8 cellular contexts compared by ENCODE assay signal in the genomic region with DNA sequence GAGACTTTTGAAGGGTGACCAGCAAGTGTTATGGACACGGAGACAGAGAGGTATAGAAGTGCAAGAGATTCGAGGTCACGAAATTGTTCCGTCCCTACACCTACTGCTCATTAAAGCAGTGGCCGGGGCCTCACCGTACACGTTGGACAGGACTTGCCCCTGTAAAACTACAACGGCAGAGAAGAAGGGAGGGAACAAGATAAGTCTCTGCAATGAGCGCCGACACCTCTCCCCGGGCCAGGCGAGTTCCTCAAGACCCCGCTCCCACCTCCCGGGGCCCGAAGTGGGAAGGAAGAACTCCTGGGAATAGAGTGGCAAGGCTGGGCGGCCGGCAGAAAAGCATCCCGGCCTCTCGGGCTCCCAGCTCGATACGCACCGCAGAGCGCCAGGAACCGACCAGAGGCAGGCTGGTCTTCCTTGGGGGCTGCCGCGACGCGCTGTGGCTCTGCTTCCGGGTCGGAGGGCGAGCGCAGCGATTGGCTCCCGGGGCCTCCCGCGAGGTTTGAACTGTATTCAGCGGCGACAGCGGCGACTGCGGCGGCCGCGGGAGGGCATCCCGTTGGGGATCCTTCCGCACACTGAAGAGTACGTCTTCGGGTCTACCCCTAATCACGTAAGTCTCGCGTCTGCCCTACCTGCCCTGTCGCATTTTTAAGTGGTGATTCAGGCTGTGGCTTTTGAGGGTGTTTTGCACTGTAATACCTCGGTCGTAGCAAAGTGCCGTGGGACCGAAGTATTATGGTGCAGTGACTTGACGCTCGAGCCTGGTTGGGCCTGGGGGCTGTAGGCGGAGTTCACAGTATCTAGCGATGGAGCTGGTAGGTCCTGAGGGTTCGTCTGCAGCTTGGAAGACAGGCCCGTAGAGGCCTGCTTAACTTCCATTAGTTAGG. TPM values are rescaled to one million over a fixed set of nuclear protein-coding genes. Genes with fewer than 3 reads are reported as not detected.
DNase-seq lines count a peak whose midpoint lies in the region; ATAC-seq, FAIRE-seq and TF ChIP-seq lines count a peak whose summit lies in the region.

TSS of gene NUP37 (minus strand) at position 441 of the 890 bp plus-strand sequence. CDS start 1,596 bp downstream, outside the sequence.
A gene with protein sequence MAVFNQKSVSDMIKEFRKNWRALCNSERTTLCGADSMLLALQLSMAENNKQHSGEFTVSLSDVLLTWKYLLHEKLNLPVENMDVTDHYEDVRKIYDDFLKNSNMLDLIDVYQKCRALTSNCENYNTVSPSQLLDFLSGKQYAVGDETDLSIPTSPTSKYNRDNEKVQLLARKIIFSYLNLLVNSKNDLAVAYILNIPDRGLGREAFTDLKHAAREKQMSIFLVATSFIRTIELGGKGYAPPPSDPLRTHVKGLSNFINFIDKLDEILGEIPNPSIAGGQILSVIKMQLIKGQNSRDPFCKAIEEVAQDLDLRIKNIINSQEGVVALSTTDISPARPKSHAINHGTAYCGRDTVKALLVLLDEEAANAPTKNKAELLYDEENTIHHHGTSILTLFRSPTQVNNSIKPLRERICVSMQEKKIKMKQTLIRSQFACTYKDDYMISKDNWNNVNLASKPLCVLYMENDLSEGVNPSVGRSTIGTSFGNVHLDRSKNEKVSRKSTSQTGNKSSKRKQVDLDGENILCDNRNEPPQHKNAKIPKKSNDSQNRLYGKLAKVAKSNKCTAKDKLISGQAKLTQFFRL (plus strand): TSS at position 510 of the 890 bp plus-strand sequence. CDS start 3,706 bp downstream, outside the sequence.

- no peak within 1 kb of the TSS for H3K14ac ChIP-seq in H1 (ENCODE audit: insufficient read length)

- H4K91ac ChIP-seq in H1 (replicated peaks; ENCODE audit: insufficient read length, low read length): peak within 1 kb of the TSS; percentile 84

- peak within 1 kb of the TSS; percentile 97 for H4K8ac ChIP-seq in H1 (ENCODE audit: extremely low read depth, insufficient read depth, low read length)

- H3K23ac ChIP-seq in H1 (ENCODE audit: insufficient read length): no peak within 1 kb of the TSS

- POLR2A ChIA-PET in activated CD8-positive, alpha-beta memory T cell treated with anti-CD3 and anti-CD28 coated beads for 36 hours (lab: Charles Lee): no interaction called here
- POLR2A ChIA-PET in H1 (lab: Charles Lee; ENCODE audit: partially characterized antibody): interaction anchor here (0.6 to 1.9 kb wide), 5 partner anchors 10 to 230 kb away, joined by 3 to 5 read pairs (median 3); no protein-coding TSS in a partner anchor

- H3K9ac ChIP-seq in H1 (replicated peaks in 1 of 4; ENCODE audit: extremely low read depth in 1 of 4, low read depth in 3 of 4, low read length in 3 of 4): peak within 1 kb of the TSS; percentile 82 to 95 (median 90)

- H3K27ac Mint-ChIP-seq in memory B cell: peak within 1 kb of the TSS; percentile 90

- H3K9me3 Mint-ChIP-seq in memory B cell: no peaks in the 10 kb centered on the region

- WGBS in H1 (ENCODE audit: extremely low coverage in 1 of 2, insufficient coverage in 1 of 2, insufficient read length in 1 of 2, insufficient replicate concordance in 2 of 2, low coverage in 1 of 2, low lambda C conversion rate in 2 of 2, missing lambda C conversion rate in 1 of 2), 2 experiments: 1% methylated on average over 55 of the region's 62 CpGs; no CpG with 5 or more reads in 1 of the 2 experiments

- FAIRE-seq in H1 (lab: Jason Lieb, UNC): no peak

- H3K4me1 ChIP-seq in H1 (replicated peaks in 1 of 4; ENCODE audit: control insufficient read depth in 3 of 4, insufficient read depth in 4 of 4, low read length in 3 of 4): peaks cover 0 to 4% (median 3%) of the 10 kb centered on the region in 4 experiments; a peak in 3 of 7 replicates

- peak within 1 kb of the TSS; percentile 89 for H4K5ac ChIP-seq in H1 (ENCODE audit: insufficient read length, low read depth, low read length)

- H3K27ac ChIP-seq in H1 (ENCODE audit: low read depth, low read length): peak within 1 kb of the TSS; percentile 85

- H3K4me1 Mint-ChIP-seq in memory B cell: peaks cover 15% of the 10 kb centered on the region

- H3K4me3 ChIP-seq in H1 (ENCODE audit: extremely low read depth in 1 of 4, insufficient read depth in 2 of 4, low read depth in 3 of 4, low read length in 4 of 4): peak within 1 kb of the TSS; percentile 74 to 99 (median 82)

- H3K79me2 ChIP-seq in H1 (ENCODE audit: control insufficient read depth in 1 of 2, insufficient read depth in 2 of 2, low read length in 2 of 2): peaks cover 5 to 52% of the 10 kb centered on the region in 2 experiments

- H2AK5ac ChIP-seq in H1 (ENCODE audit: low read depth, low read length): no peak within 1 kb of the TSS; the same call in 1 of the 2 replicates

- peaks cover 2 to 28% (median 7%) of the 10 kb centered on the region in 4 experiments; a peak in 6 of 8 replicates for H3K36me3 ChIP-seq in H1 (ENCODE audit: control insufficient read depth in 2 of 4, insufficient read depth in 4 of 4, low read length in 3 of 4)

- peak within 1 kb of the TSS; percentile 72 for H2BK5ac ChIP-seq in H1 (ENCODE audit: low read depth, low read length)

- TF ChIP-seq EP300 in H1 (IDR thresholded peaks at IDR 0.05; ENCODE audit: borderline replicate concordance in 1 of 2, low read depth in 2 of 2, low read length in 2 of 2): peak in 1 of 2 experiments; percentile 68; a peak in 1 of 3 replicates

- no peak for TF ChIP-seq RAD21 in H1 (IDR thresholded peaks at IDR 0.05 in 1 of 2, conservative IDR thresholded peaks at IDR 0.05 in 1 of 2; ENCODE audit: low read depth in 2 of 2, low read length in 2 of 2)

- no peak for TF ChIP-seq CTCF in H1 (IDR thresholded peaks at IDR 0.05; ENCODE audit: control extremely low read depth in 1 of 3, insufficient read depth in 1 of 3, low read depth in 1 of 3, low read length in 3 of 3)

- peak within 1 kb of the TSS; percentile 99 for H2AFZ ChIP-seq in H1 (ENCODE audit: low read length)

- CTCF ChIA-PET in activated CD8-positive, alpha-beta memory T cell treated with anti-CD3 and anti-CD28 coated beads for 36 hours (lab: Charles Lee): interaction anchor here (1.9 kb wide), 1 partner anchor 24 kb away, joined by 6 read pairs; no protein-coding TSS in a partner anchor
- CTCF ChIA-PET in H1 (lab: Charles Lee; ENCODE audit: partially characterized antibody): interaction anchor here (0.8 kb wide), 1 partner anchor 291 kb away, joined by 3 read pairs; no protein-coding TSS in a partner anchor

- H3K9me3 ChIP-seq in H1 (ENCODE audit: insufficient read depth in 2 of 2, low read depth in 1 of 2, low read length in 1 of 2): no peaks in the 10 kb centered on the region

- no peaks in the 10 kb centered on the region for H3K27me3 Mint-ChIP-seq in memory B cell

- peak within 1 kb of the TSS; percentile 52 for H3K56ac ChIP-seq in H1 (replicated peaks; ENCODE audit: insufficient read length, low read depth, low read length)

- H3K79me1 ChIP-seq in H1 (ENCODE audit: low read depth, low read length): 0 out of 2 replicates have a peak, but pooled peaks cover 4% of the 10 kb centered on the region

- H3K18ac ChIP-seq in H1 (ENCODE audit: extremely low read depth, low read length): peak within 1 kb of the TSS; percentile 88; the same call in 1 of the 2 replicates

- H3K27me3 ChIP-seq in H1 (replicated peaks in 1 of 4; ENCODE audit: control insufficient read depth in 3 of 4, extremely low read depth in 1 of 4, insufficient read depth in 3 of 4, low read length in 3 of 4): no peaks in the 10 kb centered on the region

- H3K4me3 Mint-ChIP-seq in memory B cell: peak within 1 kb of the TSS; percentile 92

- H2BK15ac ChIP-seq in H1 (ENCODE audit: low read length): no peak within 1 kb of the TSS

- DNase-seq in COLO668 (lab: John Stamatoyannopoulos, UW; ENCODE audit: unreplicated experiment) (peak; percentile 96), HS-27A (ENCODE audit: low read depth) (peak; percentile 64), H1 (ENCODE audit: low read depth in 1 of 2, low spot score in 2 of 2) (peak; percentile 76 to 92), memory B cell (ENCODE audit: low spot score in 2 of 2) (peak; percentile 93)
- peak; percentile 78 for DNase-seq in NK-92 treated with Interleukin-12 subunit alpha and Interleukin-12 subunit beta, amount 100 ng/mL, for 24 hours (lab: John Stamatoyannopoulos, UW)
- DNase-seq in stimulated activated CD8-positive, alpha-beta memory T cell treated with anti-CD3 and anti-CD28 coated beads, Interleukin-12 subunit alpha, Interleukin-12 subunit beta, amount 100 ng/mL, for 24 hours (ENCODE audit: extremely low read depth): peak; percentile 80

- peaks cover 12% of the 10 kb centered on the region for H3K36me3 Mint-ChIP-seq in memory B cell

- H3K4me2 ChIP-seq in H1 (ENCODE audit: insufficient read depth in 1 of 2, low read depth in 2 of 2, low read length in 2 of 2): peak within 1 kb of the TSS; percentile 78 to 87

- peak; percentile 88 to 98 for TF ChIP-seq POLR2A in H1 (IDR thresholded peaks at IDR 0.05; ENCODE audit: control extremely low read depth in 1 of 2, low read depth in 2 of 2, low read length in 2 of 2)

- H3K4ac ChIP-seq in H1 (replicated peaks; ENCODE audit: insufficient read length, low read depth, low read length): peak within 1 kb of the TSS; percentile 21

- H3K23me2 ChIP-seq in H1 (ENCODE audit: low read depth, low read length): peaks cover 12% of the 10 kb centered on the region; the same call in 1 of the 2 replicates

- peak; percentile 98 for ATAC-seq in GM19467 (IDR thresholded peaks at IDR 0.05; ENCODE audit: unreplicated experiment)
- peak; percentile 98 for ATAC-seq in memory B cell (ENCODE audit: low read depth)

- peak within 1 kb of the TSS; percentile 94 for H2BK120ac ChIP-seq in H1 (replicated peaks; ENCODE audit: low read depth, low read length)

- no peak within 1 kb of the TSS for H2BK20ac ChIP-seq in H1 (ENCODE audit: low read length)

- peak within 1 kb of the TSS; percentile 18 for H2BK12ac ChIP-seq in H1 (ENCODE audit: low read depth, low read length)

- peaks cover 2% of the 10 kb centered on the region in 2 experiments for H4K20me1 ChIP-seq in H1 (replicated peaks in 1 of 2; ENCODE audit: control insufficient read depth in 1 of 2, insufficient read depth in 2 of 2, low read length in 2 of 2)

RNA-seq across cellular contexts. Expression of gene NUP37, which starts in this region (rescaled TPM):
- 10 to 100 TPM; 90.3 to 92.6 TPM for total RNA-seq in activated CD8-positive, alpha-beta memory T cell treated with anti-CD3 and anti-CD28 coated beads for 36 hours
- total RNA-seq in H1 (2021; fragmentation: NEBNext Ultra II Directional; extraction: Animal tissue kit (Norgen Biotek cat#: 25700)): 68.7 and 71.0 TPM in 2 replicates
- polyA plus RNA-seq in H1 (2011; rRNA removed): 24.1 and 53.5 TPM in 2 replicates
- polyA plus RNA-seq in H1 (2011; cell fraction: cytosol; rRNA removed): 49.5 TPM
- polyA plus RNA-seq in H1 (2011; cell fraction: nucleus; rRNA removed): 7.2 TPM
- 55.4 to 89.6 TPM (median 73.6 TPM) in 4 replicates for polyA plus RNA-seq in H1 (2012, experiment 1 of 2)
- polyA plus RNA-seq in H1 (2012, experiment 2 of 2): 24.1 TPM
- 53.4 TPM for polyA plus RNA-seq in H1 (2013, experiment 1 of 2)
- 53.6 TPM for polyA plus RNA-seq in H1 (2013, experiment 2 of 2)
- 36.5 and 45.4 TPM in 2 replicates for polyA minus RNA-seq in H1 (2011; rRNA and poly(A)+ RNA removed)
- 19.3 TPM for polyA minus RNA-seq in H1 (2011; cell fraction: cytosol; rRNA and poly(A)+ RNA removed)
- polyA minus RNA-seq in H1 (2011; cell fraction: nucleus; rRNA and poly(A)+ RNA removed): 22.0 TPM

RNA-seq across cellular contexts. Expression of the second gene that starts in this region (rescaled TPM):
- 10 to 100 TPM; 21.9 to 24.3 TPM for total RNA-seq in activated CD8-positive, alpha-beta memory T cell treated with anti-CD3 and anti-CD28 coated beads for 36 hours
- 33.2 and 38.1 TPM in 2 replicates for total RNA-seq in H1 (2021; fragmentation: NEBNext Ultra II Directional; extraction: Animal tissue kit (Norgen Biotek cat#: 25700))
- polyA plus RNA-seq in H1 (2011; rRNA removed): 5.3 and 10.9 TPM in 2 replicates
- 16.8 TPM for polyA plus RNA-seq in H1 (2011; cell fraction: cytosol; rRNA removed)
- polyA plus RNA-seq in H1 (2011; cell fraction: nucleus; rRNA removed): 5.2 TPM
- 14.8 to 22.9 TPM (median 15.8 TPM) in 4 replicates for polyA plus RNA-seq in H1 (2012, experiment 1 of 2)
- 3.8 TPM for polyA plus RNA-seq in H1 (2012, experiment 2 of 2)
- polyA plus RNA-seq in H1 (2013, experiment 1 of 2): 19.9 TPM
- polyA plus RNA-seq in H1 (2013, experiment 2 of 2): 20.2 TPM
- 18.7 and 22.7 TPM in 2 replicates for polyA minus RNA-seq in H1 (2011; rRNA and poly(A)+ RNA removed)
- 8.0 TPM for polyA minus RNA-seq in H1 (2011; cell fraction: cytosol; rRNA and poly(A)+ RNA removed)
- polyA minus RNA-seq in H1 (2011; cell fraction: nucleus; rRNA and poly(A)+ RNA removed): 40.6 TPM

Comparison
In these comparisons a context has a peak if more than half of its experiments do, and no peak if none do; other contexts are left out.
1. Peak in every context shown above with its lines: DNase-seq, ATAC-seq, H3K4me3 ChIP-seq and H3K27ac ChIP-seq.